In genomic region chr1:35439626-35440025, GRCh38 we compare ENCODE assay signal across 2 cellular contexts.
TF ChIP-seq lines count a peak whose summit lies in the region.

No MANE protein-coding gene starts in this region.

TF ChIP-seq in endothelial cell of umbilical vein, 7 proteins besides CTCF, POLR2A, EP300 and RAD21 (continued from another document):
- TF ChIP-seq MAX (IDR thresholded peaks at IDR 0.05; ENCODE audit: insufficient read depth, insufficient read length) (no peak), MYC (IDR thresholded peaks at IDR 0.05; ENCODE audit: low read depth, low read length) (no peak), POLR2AphosphoS5 (IDR thresholded peaks at IDR 0.05; ENCODE audit: insufficient read depth, low read depth, low read length) (no peak)

TF ChIP-seq in SK-N-SH, 30 proteins besides CTCF, POLR2A, EP300 and RAD21 (continued from another document):
- no peak for TF ChIP-seq MXI1 (IDR thresholded peaks at IDR 0.05; ENCODE audit: low read depth, low read length)
- TF ChIP-seq RCOR1 (IDR thresholded peaks at IDR 0.05; ENCODE audit: low read length): no peak
- no peak for TF ChIP-seq RXRA (IDR thresholded peaks at IDR 0.05; ENCODE audit: borderline replicate concordance, low read depth)
- TF ChIP-seq ELF1 (IDR thresholded peaks at IDR 0.05): no peak
- TF ChIP-seq GATA2 (CRISPR knock-in tag; IDR thresholded peaks at IDR 0.05): no peak
- no peak for TF ChIP-seq SIN3A (IDR thresholded peaks at IDR 0.05; ENCODE audit: borderline replicate concordance, low read depth, low read length)
- no peak for TF ChIP-seq CHD2 (IDR thresholded peaks at IDR 0.05; ENCODE audit: low read length, partially characterized antibody)
- no peak for TF ChIP-seq GABPA (IDR thresholded peaks at IDR 0.05; ENCODE audit: low read depth)
- no peak for TF ChIP-seq USF1 (IDR thresholded peaks at IDR 0.05; ENCODE audit: borderline replicate concordance, low read depth)
- no peak for TF ChIP-seq ZBTB33 (IDR thresholded peaks at IDR 0.05; ENCODE audit: borderline replicate concordance, low read depth)
- TF ChIP-seq JUND (IDR thresholded peaks at IDR 0.05): no peak
- no peak for TF ChIP-seq RFX5 (IDR thresholded peaks at IDR 0.05; ENCODE audit: low read length)
